Comparison of ENCODE assay signal across 8 cellular contexts in the genomic region with DNA sequence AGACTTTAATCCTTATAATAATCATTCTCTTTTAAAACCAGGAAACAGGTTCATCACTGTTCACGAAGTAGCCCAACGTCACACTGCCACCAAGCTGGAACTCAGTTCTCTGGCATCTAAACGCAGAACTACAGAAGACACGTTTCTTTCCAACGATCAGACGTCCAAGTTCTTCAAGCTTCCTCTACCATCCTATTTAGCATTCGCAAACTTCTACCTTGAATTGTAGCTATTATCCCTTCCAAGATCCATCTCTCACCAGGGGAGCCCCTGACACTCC. TPM values are rescaled to one million over a fixed set of nuclear protein-coding genes. Genes with fewer than 3 reads are reported as not detected.
DNase-seq lines count a peak whose midpoint lies in the region; ATAC-seq, FAIRE-seq and TF ChIP-seq lines count a peak whose summit lies in the region.

No MANE protein-coding gene starts in this region.

- intact Hi-C loops in left ventricle myocardium superior (cut with micrococcal nuclease) = no loop called here
- intact Hi-C loops in psoas muscle (cut with DNase I) = no loop called here

- TF ChIP-seq CTCF in psoas muscle (IDR thresholded peaks at IDR 0.05) = no peak

- H3K27ac ChIP-seq in psoas muscle = peak overlapping the region; percentile 92

- H3K9ac ChIP-seq in adipocyte (ENCODE audit: low read length) = peak overlapping the region; percentile 95

- FAIRE-seq in GM12891 (lab: Jason Lieb, UNC) = peak; percentile 23

- 0 to 1% (median 1%) methylated on average over 6 to 7 of the region's 7 CpGs for WGBS in psoas muscle, 3 donors

- no peaks in the 10 kb centered on the region for H3K27me3 ChIP-seq in adipocyte (replicated peaks; ENCODE audit: control insufficient read depth, insufficient read depth, low read length)
- H3K27me3 ChIP-seq in psoas muscle (ENCODE audit: insufficient read depth in 3 of 3, low read length in 2 of 3) = no peaks in the 10 kb centered on the region

- H3K4me1 ChIP-seq in adipocyte (ENCODE audit: control insufficient read depth, insufficient read depth, low read length) (peaks cover 40% of the 10 kb centered on the region), psoas muscle (peaks cover 12% of the 10 kb centered on the region)

- no peaks in the 10 kb centered on the region for H3K9me3 ChIP-seq in adipocyte (ENCODE audit: control insufficient read depth, low read length)
- no peaks in the 10 kb centered on the region for H3K9me3 ChIP-seq in psoas muscle

- in situ Hi-C loops in ACHN (cut with HindIII; ENCODE audit: low pct_ligation_motif_present, low pct_unique_long_range_greater_than_20kb, low sequenced_read_pairs) = no loop called here

- ATAC-seq in HG02870 (IDR thresholded peaks at IDR 0.05; ENCODE audit: unreplicated experiment) (peak; percentile 3), left ventricle myocardium superior (peak; percentile 71), psoas muscle (peak; percentile 26 to 70 (median 52))

- TF ChIP-seq POLR2A in GM12891 (IDR thresholded peaks at IDR 0.05; ENCODE audit: low read depth, low read length) = no peak

- peak overlapping the region; percentile 85 for H3K4me3 ChIP-seq in adipocyte (ENCODE audit: low read length)
- H3K4me3 ChIP-seq in psoas muscle = peak overlapping the region; percentile 94

- no peaks in the 10 kb centered on the region for H3K36me3 ChIP-seq in adipocyte (ENCODE audit: control insufficient read depth, insufficient read depth, low read length, severe bottlenecking)
- no peaks in the 10 kb centered on the region for H3K36me3 ChIP-seq in psoas muscle (ENCODE audit: insufficient read depth in 1 of 2, low read depth in 1 of 2)

- DNase-seq in ACHN = peak; percentile 62
- DNase-seq in GM12891 (ENCODE audit: insufficient read length, low spot score) = peak; percentile 10
- DNase-seq in NCI-H748 treated with DMSO at 0.1 percent for 48 hours (lab: John Stamatoyannopoulos, UW) = peak; percentile 31
- peak; percentile 72 for DNase-seq in adipocyte (ENCODE audit: low read depth)
- no peak for DNase-seq in left ventricle myocardium superior
- DNase-seq in psoas muscle = peak in 1 of 2 donors; percentile 49
- no peak for DNase-seq in iPS-NIHi7 (ENCODE audit: extremely low spot score)

TF ChIP-seq in GM12891, 5 proteins besides CTCF, POLR2A, EP300 and RAD21:
- TF ChIP-seq POU2F2 (IDR thresholded peaks at IDR 0.05; ENCODE audit: low read depth, low read length) (no peak), SPI1 (IDR thresholded peaks at IDR 0.05; ENCODE audit: low read depth, low read length) (no peak), POLR2AphosphoS5 (IDR thresholded peaks at IDR 0.05; ENCODE audit: low read depth, low read length) (no peak), TAF1 (IDR thresholded peaks at IDR 0.05; ENCODE audit: low read depth, low read length) (no peak), PAX5 (IDR thresholded peaks at IDR 0.05; ENCODE audit: insufficient read depth, low read length, severe bottlenecking) (no peak)

RNA-seq across cellular contexts. Expression of a gene that starts 0.6 kb away (rescaled TPM):
- polyA plus RNA-seq in GM12891 (2012; ENCODE audit: low read depth, missing spikeins) = 1.6 TPM
- total RNA-seq in left ventricle myocardium superior (3.8 TPM), psoas muscle (1 to 10 TPM in 3 of 4 donors, under 1 TPM in 1; 0.84 to 2.7 (median 1.9) TPM)
- 1 to 10 TPM in 2 of 3 donors, under 1 TPM in 1; 0.49 to 2.5 (median 2.3) TPM for polyA plus RNA-seq in psoas muscle

RNA-seq across cellular contexts. Expression of a gene that starts 27.2 kb away (rescaled TPM):
- polyA plus RNA-seq in GM12891 (2012; ENCODE audit: low read depth, missing spikeins) = 48.0 TPM
- 329 TPM for total RNA-seq in left ventricle myocardium superior
- total RNA-seq in psoas muscle = 100 to 1,000 TPM; 166 to 315 (median 198) TPM
- 100 to 1,000 TPM; 126 to 443 (median 175) TPM for polyA plus RNA-seq in psoas muscle

Comparison
In these comparisons a context has a peak if more than half of its experiments do, and no peak if none do; other contexts are left out.
1. DNase-seq: peak in ACHN (single experiment), GM12891 (single experiment), NCI-H748 treated with DMSO at 0.1 percent for 48 hours (single experiment) and adipocyte (single experiment); none in left ventricle myocardium superior (single experiment) and iPS-NIHi7 (single experiment).
2. ATAC-seq: peak in every context shown above with its lines; median percentile 71 in left ventricle myocardium superior; 52 in psoas muscle; 3 in HG02870.